Comparison of ENCODE assay signal across 8 cellular contexts in the genomic region with DNA sequence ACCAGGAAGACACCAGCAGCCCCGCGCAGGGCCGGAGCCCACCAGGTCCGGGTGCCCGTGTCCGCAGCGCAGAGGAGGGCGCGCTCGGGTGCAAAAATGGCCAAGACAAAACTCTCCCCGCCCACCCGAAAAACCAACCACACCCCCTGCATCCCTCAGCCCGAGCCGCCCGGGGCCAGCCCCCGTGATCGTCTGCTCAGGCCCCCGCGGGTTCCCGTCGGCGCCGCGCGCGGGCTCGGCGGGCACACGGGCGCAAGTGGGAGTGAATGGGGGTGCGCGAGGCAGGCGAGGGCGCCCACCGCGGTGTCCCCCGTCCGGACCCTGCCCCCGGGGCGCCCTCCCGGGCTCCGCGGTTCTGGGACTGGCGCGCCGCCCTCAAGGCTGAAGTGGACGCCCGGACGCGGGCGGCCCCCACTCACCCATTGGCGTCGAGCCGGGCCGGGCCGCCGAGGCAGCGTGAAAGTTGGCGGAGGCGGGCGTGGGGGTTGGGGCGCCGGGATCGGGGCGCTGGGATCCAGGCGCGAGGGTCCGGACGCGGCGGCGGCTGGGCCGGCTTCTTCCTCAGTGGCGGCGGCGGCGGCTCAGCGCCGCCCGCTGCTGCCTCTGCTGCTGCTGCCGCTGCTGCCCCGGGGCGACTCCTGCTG. TPM values are rescaled to one million over a fixed set of nuclear protein-coding genes. Genes with fewer than 3 reads are reported as not detected.
DNase-seq lines count a peak whose midpoint lies in the region; ATAC-seq and TF ChIP-seq lines count a peak whose summit lies in the region.

No MANE protein-coding gene starts in this region.

- H2BK120ac ChIP-seq in IMR-90 (ENCODE audit: low read depth, low read length) = no peak overlapping the region

- H3K56ac ChIP-seq in IMR-90 (ENCODE audit: extremely low read depth, insufficient read depth, low read length) = peak overlapping the region; percentile 11; the same call in 1 of the 2 replicates

- no peak for TF ChIP-seq POLR2A in IMR-90 (IDR thresholded peaks at IDR 0.05; ENCODE audit: low read depth, low read length)

- H3K9me1 ChIP-seq in IMR-90 (ENCODE audit: insufficient read depth, low read length) = peaks cover 7% of the 10 kb centered on the region

- H3K9me3 ChIP-seq in IMR-90 (ENCODE audit: control insufficient read depth, insufficient read depth, low read length) (no peaks in the 10 kb centered on the region), heart right ventricle (no peaks in the 10 kb centered on the region)

- no peak overlapping the region for H3K23ac ChIP-seq in IMR-90 (ENCODE audit: low read depth, low read length)

- no peak overlapping the region for H4K8ac ChIP-seq in IMR-90 (ENCODE audit: low read depth in 2 of 2, low read length in 2 of 2)

- H3K4ac ChIP-seq in IMR-90 (ENCODE audit: low read depth, low read length) = no peak overlapping the region; the same call in 1 of the 2 replicates

- no peak overlapping the region for H3K14ac ChIP-seq in IMR-90 (replicated peaks; ENCODE audit: low read depth, low read length)

- peak overlapping the region; percentile 73; the same call in 1 of the 2 replicates for H3K4me2 ChIP-seq in IMR-90 (ENCODE audit: low read depth, low read length)

- dilution Hi-C loops in IMR-90 (cut with HindIII; ENCODE audit: low sequenced_read_pairs, unreplicated experiment) = no loop called here

- H3K9ac ChIP-seq in IMR-90 (ENCODE audit: low read depth, low read length) (peak overlapping the region; percentile 58), rectal smooth muscle tissue (ENCODE audit: low read length) (no peak overlapping the region)

- H2BK15ac ChIP-seq in IMR-90 (ENCODE audit: low read depth, low read length) = no peak overlapping the region

- H3K4me3 ChIP-seq in IMR-90 (ENCODE audit: insufficient read depth, low read depth, low read length) = peak overlapping the region; percentile 70
- H3K4me3 ChIP-seq in heart right ventricle = peak overlapping the region; percentile 63 to 81 (median 70)
- peak overlapping the region; percentile 56 for H3K4me3 ChIP-seq in rectal smooth muscle tissue (ENCODE audit: low read length)

- no peak for DNase-seq in IMR-90
- DNase-seq in activated gamma-delta T cell (lab: John Stamatoyannopoulos, UW) = peak; percentile 42
- peak in 1 of 2 donors; percentile 16 for DNase-seq in heart right ventricle
- DNase-seq in cortex of kidney (lab: John Stamatoyannopoulos, UW) = no peak
- no peak for DNase-seq in G401 (ENCODE audit: low spot score)
- no peak for DNase-seq in pons (ENCODE audit: low spot score)

- peak overlapping the region; percentile 83 for H2AFZ ChIP-seq in IMR-90 (replicated peaks; ENCODE audit: low read length, poor library complexity)

- no peak overlapping the region for H2BK20ac ChIP-seq in IMR-90 (ENCODE audit: low read depth, low read length)

- intact Hi-C loops in IMR-90 (cut with micrococcal nuclease) (no loop called here), heart right ventricle (cut with DNase I) (loop anchor here in 9 of 10 donors (2.0 to 10.0 kb wide), 10 partner anchors 142 to 512 kb away; no protein-coding TSS in a partner anchor)

- POLR2A ChIA-PET in IMR-90 (lab: Charles Lee; ENCODE audit: unreplicated experiment) = interaction anchor here (0.6 kb wide), 2 partner anchors 286 to 1250 kb away, joined by 4 read pairs; no protein-coding TSS in a partner anchor

- no peak overlapping the region for H4K91ac ChIP-seq in IMR-90 (ENCODE audit: insufficient read depth, low read depth, low read length)

- H3K27me3 ChIP-seq in IMR-90 (ENCODE audit: control insufficient read depth, insufficient read depth, low read length) = no peaks in the 10 kb centered on the region
- H3K27me3 ChIP-seq in heart right ventricle = no peaks in the 10 kb centered on the region
- H3K27me3 ChIP-seq in rectal smooth muscle tissue (ENCODE audit: control insufficient read depth, insufficient read depth, low read length) = no peaks in the 10 kb centered on the region

- H4K5ac ChIP-seq in IMR-90 (ENCODE audit: low read depth, low read length) = no peak overlapping the region

- no peak overlapping the region for H2AK5ac ChIP-seq in IMR-90 (ENCODE audit: low read depth, low read length)

- in situ Hi-C loops in IMR-90 (cut with MboI; ENCODE audit: low sequenced_read_pairs) = loop anchor here (10.0 kb wide), 1 partner anchor 152 kb away; no protein-coding TSS in a partner anchor
- in situ Hi-C loops in G401 (cut with HindIII; ENCODE audit: low sequenced_read_pairs) = no loop called here

- H3K18ac ChIP-seq in IMR-90 (ENCODE audit: low read depth, low read length) = no peak overlapping the region

- BruUV-seq in IMR-90 (replicated peaks; lab: Mats Ljungman, UMichigan) = no TSS peak

- H3K4me1 ChIP-seq in IMR-90 (ENCODE audit: control insufficient read depth, insufficient read depth, low read length) (peaks cover 5% of the 10 kb centered on the region; the same call in 1 of the 2 replicates), heart right ventricle (peaks cover 0 to 30% (median 0%) of the 10 kb centered on the region in 9 donors), rectal smooth muscle tissue (ENCODE audit: control insufficient read depth, insufficient read depth, low read length) (no peaks in the 10 kb centered on the region)

- no peaks in the 10 kb centered on the region for H3K36me3 ChIP-seq in IMR-90 (ENCODE audit: control insufficient read depth, insufficient read depth, low read length)
- H3K36me3 ChIP-seq in heart right ventricle = no peaks in the 10 kb centered on the region
- H3K36me3 ChIP-seq in rectal smooth muscle tissue (ENCODE audit: control insufficient read depth, insufficient read depth, low read length) = no peaks in the 10 kb centered on the region

- TF ChIP-seq CTCF in IMR-90 (conservative IDR thresholded peaks at IDR 0.05; ENCODE audit: low read depth, low read length) = no peak
- no peak for TF ChIP-seq CTCF in heart right ventricle (IDR thresholded peaks at IDR 0.05)

- CTCF ChIA-PET in IMR-90 (lab: Yijun Ruan, JAX) = interaction anchor here (0.5 to 0.7 kb wide), 2 partner anchors 308 to 408 kb away, joined by 5 to 9 read pairs; no protein-coding TSS in a partner anchor

- peaks cover 4 to 18% of the 10 kb centered on the region in 2 experiments; a peak in 2 of 4 replicates for H3K79me1 ChIP-seq in IMR-90 (ENCODE audit: low read depth in 1 of 2, low read length in 2 of 2)

- H4K20me1 ChIP-seq in IMR-90 (ENCODE audit: insufficient read depth, low read length) = peaks cover 18% of the 10 kb centered on the region; the same call in 1 of the 2 replicates

- 40% methylated on average over 10 of the region's 83 CpGs; no CpG with 5 or more reads in 1 of the 2 experiments for WGBS in IMR-90 (ENCODE audit: extremely low coverage in 2 of 2, insufficient read length in 1 of 2), 2 experiments
- 0 to 2% methylated on average over 11 to 63 of the region's 83 CpGs for WGBS in heart right ventricle, 2 donors

- peak overlapping the region; percentile 47 for H2BK5ac ChIP-seq in IMR-90 (ENCODE audit: low read depth, low read length, poor library complexity, severe bottlenecking)

- H3K27ac ChIP-seq in IMR-90 (ENCODE audit: insufficient read depth, low read length) (peak overlapping the region; percentile 53), heart right ventricle (peak overlapping the region; percentile 50 to 92 (median 80)), rectal smooth muscle tissue (ENCODE audit: low read depth, low read length) (no peak overlapping the region)

- ATAC-seq in GM18502 (IDR thresholded peaks at IDR 0.05; ENCODE audit: poor library complexity, unreplicated experiment) (peak; percentile 11), IMR-90 (ENCODE audit: low read depth) (peak; percentile 38), heart right ventricle (peak in 7 of 8 donors; percentile 25 to 63 (median 45))

- H2AK9ac ChIP-seq in IMR-90 (replicated peaks; ENCODE audit: low read depth, low read length, poor library complexity) = no peak overlapping the region

- no peak for TF ChIP-seq RAD21 in IMR-90 (IDR thresholded peaks at IDR 0.05; ENCODE audit: low read length)

TF ChIP-seq in IMR-90, 13 proteins besides CTCF, POLR2A, EP300 and RAD21 (continues in another document):
- TF ChIP-seq MXI1 (IDR thresholded peaks at IDR 0.05; ENCODE audit: borderline replicate concordance, low read depth, low read length) = no peak
- TF ChIP-seq RCOR1 (IDR thresholded peaks at IDR 0.05; ENCODE audit: insufficient replicate concordance, low read length) = no peak
- TF ChIP-seq, protein P1, sequence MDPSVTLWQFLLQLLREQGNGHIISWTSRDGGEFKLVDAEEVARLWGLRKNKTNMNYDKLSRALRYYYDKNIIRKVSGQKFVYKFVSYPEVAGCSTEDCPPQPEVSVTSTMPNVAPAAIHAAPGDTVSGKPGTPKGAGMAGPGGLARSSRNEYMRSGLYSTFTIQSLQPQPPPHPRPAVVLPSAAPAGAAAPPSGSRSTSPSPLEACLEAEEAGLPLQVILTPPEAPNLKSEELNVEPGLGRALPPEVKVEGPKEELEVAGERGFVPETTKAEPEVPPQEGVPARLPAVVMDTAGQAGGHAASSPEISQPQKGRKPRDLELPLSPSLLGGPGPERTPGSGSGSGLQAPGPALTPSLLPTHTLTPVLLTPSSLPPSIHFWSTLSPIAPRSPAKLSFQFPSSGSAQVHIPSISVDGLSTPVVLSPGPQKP (IDR thresholded peaks at IDR 0.05; ENCODE audit: borderline replicate concordance, low read depth, low read length) = no peak
- TF ChIP-seq, protein P2, sequence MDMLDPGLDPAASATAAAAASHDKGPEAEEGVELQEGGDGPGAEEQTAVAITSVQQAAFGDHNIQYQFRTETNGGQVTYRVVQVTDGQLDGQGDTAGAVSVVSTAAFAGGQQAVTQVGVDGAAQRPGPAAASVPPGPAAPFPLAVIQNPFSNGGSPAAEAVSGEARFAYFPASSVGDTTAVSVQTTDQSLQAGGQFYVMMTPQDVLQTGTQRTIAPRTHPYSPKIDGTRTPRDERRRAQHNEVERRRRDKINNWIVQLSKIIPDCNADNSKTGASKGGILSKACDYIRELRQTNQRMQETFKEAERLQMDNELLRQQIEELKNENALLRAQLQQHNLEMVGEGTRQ (IDR thresholded peaks at IDR 0.05; ENCODE audit: low read depth, low read length) = no peak
- no peak for TF ChIP-seq CEBPB (IDR thresholded peaks at IDR 0.05; ENCODE audit: low read depth, low read length)
- TF ChIP-seq RFX5 (IDR thresholded peaks at IDR 0.05; ENCODE audit: low read depth, low read length) = no peak
- TF ChIP-seq SMC3 (IDR thresholded peaks at IDR 0.05; ENCODE audit: low read depth, low read length) = no peak
- no peak for TF ChIP-seq MAFK (IDR thresholded peaks at IDR 0.05; ENCODE audit: low read depth, low read length)
- TF ChIP-seq MAZ (IDR thresholded peaks at IDR 0.05; ENCODE audit: borderline replicate concordance, low read depth, low read length) = no peak
- TF ChIP-seq NFE2L2 (IDR thresholded peaks at IDR 0.05; ENCODE audit: low read depth, low read length) = no peak

RNA-seq across cellular contexts. Expression of a gene that starts 0.4 kb away (rescaled TPM):
- total RNA-seq in IMR-90 (2012; rRNA removed) = 20.1 and 26.7 TPM in 2 replicates
- polyA plus RNA-seq in IMR-90 (2012; rRNA removed) = 22.0 and 24.4 TPM in 2 replicates
- 9.5 and 11.8 TPM in 2 replicates for polyA plus RNA-seq in IMR-90 (2012; cell fraction: cytosol; rRNA removed)
- 6.1 and 10.4 TPM in 2 replicates for polyA plus RNA-seq in IMR-90 (2012; cell fraction: nucleus; rRNA removed; ENCODE audit: low replicate concordance)
- total RNA-seq in heart right ventricle = 10 to 100 TPM; 18.1 to 59.7 (median 36.7) TPM
- polyA plus RNA-seq in heart right ventricle = 10 to 100 TPM in 1 of 2 donors, 1 to 10 TPM in 1; 8.1 to 16.7 TPM
- total RNA-seq in G401 (2014; rRNA removed; shearing (Covaris generic)) = 16.7 and 26.8 TPM in 2 replicates
